1 cellular context compared by ENCODE assay signal in the genomic region with DNA sequence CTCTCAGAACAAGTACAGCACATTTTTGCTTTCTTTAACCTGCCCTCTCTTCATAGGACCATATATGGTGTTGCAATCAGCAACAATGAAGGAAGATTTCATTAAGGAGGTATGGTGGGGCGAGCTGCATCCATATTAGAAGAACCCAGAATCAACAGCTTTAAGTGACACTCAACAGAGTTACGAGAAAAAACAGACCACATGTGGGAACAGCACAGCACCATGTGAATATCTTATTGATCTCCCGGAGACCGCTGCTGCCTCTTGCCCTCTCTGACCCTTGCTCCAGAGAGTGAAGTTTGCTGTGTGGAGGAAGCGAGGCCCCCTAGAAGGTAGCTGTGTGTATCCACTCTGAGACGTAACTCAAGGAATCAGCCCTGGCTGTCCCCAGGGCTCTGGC.
TF ChIP-seq lines count a peak whose summit lies in the region.

No MANE protein-coding gene starts in this region.

TF ChIP-seq in GM23338, 12 proteins besides CTCF, POLR2A, EP300 and RAD21 (continued from another document):
- TF ChIP-seq NANOG (IDR thresholded peaks at IDR 0.05; ENCODE audit: borderline replicate concordance) (no peak), POLR2AphosphoS5 (IDR thresholded peaks at IDR 0.05; ENCODE audit: low read depth) (no peak)
